ENCODE assay signal across 8 cellular contexts in the genomic region with DNA sequence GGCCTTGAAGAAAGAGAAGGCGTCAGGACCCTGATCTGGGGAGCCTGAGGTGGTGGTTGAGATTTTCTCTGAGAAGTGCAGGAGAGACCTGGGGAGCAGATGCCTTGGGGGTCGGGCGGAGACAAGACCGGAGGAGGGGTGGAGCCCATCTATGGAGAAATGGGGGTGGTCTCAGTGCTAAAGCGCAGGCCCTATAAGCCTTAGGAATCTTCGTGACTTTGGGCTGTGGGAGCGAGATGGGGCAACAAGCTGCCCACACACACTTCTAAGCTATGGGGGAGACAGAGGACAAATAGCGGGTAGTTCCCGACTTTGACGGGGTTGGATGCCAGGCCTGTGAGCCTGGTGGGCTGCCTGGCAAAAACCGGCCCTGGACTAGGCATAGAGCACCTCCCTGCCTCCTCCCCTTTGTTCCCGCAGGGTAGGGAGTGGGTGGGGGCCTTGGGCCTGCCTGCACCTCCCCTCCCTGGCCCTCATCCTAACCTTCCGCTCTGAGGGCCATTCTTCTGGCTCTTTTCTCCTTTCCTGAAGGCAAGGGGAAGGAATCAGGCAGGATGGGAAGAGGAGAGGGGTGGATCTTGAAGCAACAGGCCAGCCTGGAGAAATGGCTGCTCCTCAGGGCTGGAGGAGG. TPM values are rescaled to one million over a fixed set of nuclear protein-coding genes. Genes with fewer than 3 reads are reported as not detected.
DNase-seq lines count a peak whose midpoint lies in the region; ATAC-seq, FAIRE-seq and TF ChIP-seq lines count a peak whose summit lies in the region.

No MANE protein-coding gene starts in this region.

- H3K27me3 Mint-ChIP-seq in astrocyte (ENCODE audit: low read depth, unreplicated experiment) = no peaks in the 10 kb centered on the region

- 21 to 53% (median 40%) methylated on average over 13 of the region's 13 CpGs for WGBS in small intestine, 3 donors

- H3K36me3 ChIP-seq in HUES6 (ENCODE audit: control insufficient read depth, insufficient read depth, low read length) (peaks cover 36% of the 10 kb centered on the region), astrocyte (ENCODE audit: insufficient read depth, low read length) (peaks cover 25% of the 10 kb centered on the region), iPS-15b (ENCODE audit: control insufficient read depth, insufficient read depth, low read length) (peaks cover 11% of the 10 kb centered on the region), small intestine (ENCODE audit: control insufficient read depth in 2 of 2, insufficient read depth in 2 of 2, low read length in 2 of 2) (peaks cover 0 to 8% of the 10 kb centered on the region in 2 donors)

- TF ChIP-seq CTCF in AG09309 (IDR thresholded peaks at IDR 0.05; ENCODE audit: control insufficient read depth, insufficient read depth, low read depth, low read length, missing control alignments) = no peak
- no peak for TF ChIP-seq CTCF in astrocyte (IDR thresholded peaks at IDR 0.05; ENCODE audit: insufficient read depth, low read depth, low read length)

- peaks cover 22% of the 10 kb centered on the region for H3K4me1 Mint-ChIP-seq in astrocyte (ENCODE audit: low read depth, unreplicated experiment)

- peak overlapping the region; percentile 85 for H3K9ac ChIP-seq in HUES6 (ENCODE audit: low read length)
- H3K9ac ChIP-seq in astrocyte (ENCODE audit: low read length) = peak overlapping the region; percentile 91
- H3K9ac ChIP-seq in iPS-15b (ENCODE audit: low read depth, low read length) = peak overlapping the region; percentile 26

- H3K27me3 ChIP-seq in HUES6 (ENCODE audit: control insufficient read depth, insufficient read depth, low read length) = no peaks in the 10 kb centered on the region
- no peaks in the 10 kb centered on the region for H3K27me3 ChIP-seq in astrocyte (ENCODE audit: insufficient read depth, low read length)
- H3K27me3 ChIP-seq in iPS-15b (ENCODE audit: control insufficient read depth, insufficient read depth, low read length) = no peaks in the 10 kb centered on the region
- H3K27me3 ChIP-seq in small intestine (ENCODE audit: control insufficient read depth in 2 of 2, insufficient read depth in 2 of 2, low read length in 2 of 2) = no peaks in the 10 kb centered on the region

- peaks cover 44% of the 10 kb centered on the region for H4K20me1 ChIP-seq in astrocyte (ENCODE audit: insufficient read depth, low read length)

- peak overlapping the region; percentile 95 for H3K4me3 ChIP-seq in AG09309 (ENCODE audit: control insufficient read depth, low read depth, low read length)
- H3K4me3 ChIP-seq in HUES6 (ENCODE audit: low read depth, low read length) = peak overlapping the region; percentile 75
- peak overlapping the region; percentile 78 for H3K4me3 ChIP-seq in astrocyte (ENCODE audit: insufficient read depth, low read depth, low read length)
- peak overlapping the region; percentile 88 for H3K4me3 ChIP-seq in iPS-15b (ENCODE audit: low read depth, low read length)
- peak overlapping the region; percentile 82 to 87 for H3K4me3 ChIP-seq in small intestine (ENCODE audit: low read depth in 1 of 2, low read length in 2 of 2)

- H3K9me3 ChIP-seq in HUES6 (ENCODE audit: control insufficient read depth, insufficient read depth, low read depth, low read length) = no peaks in the 10 kb centered on the region
- H3K9me3 ChIP-seq in astrocyte (ENCODE audit: insufficient read depth, low read depth, low read length) = no peaks in the 10 kb centered on the region
- H3K9me3 ChIP-seq in iPS-15b (ENCODE audit: control insufficient read depth, insufficient read depth, low read length) = no peaks in the 10 kb centered on the region
- no peaks in the 10 kb centered on the region for H3K9me3 ChIP-seq in small intestine (ENCODE audit: control insufficient read depth, low read depth)

- H3K36me3 Mint-ChIP-seq in astrocyte (ENCODE audit: low read depth, unreplicated experiment) = peaks cover 9% of the 10 kb centered on the region

- H3K27ac Mint-ChIP-seq in astrocyte (ENCODE audit: unreplicated experiment) = peak overlapping the region; percentile 90

- H3K9me3 Mint-ChIP-seq in astrocyte (ENCODE audit: unreplicated experiment) = no peaks in the 10 kb centered on the region

- peaks cover 45% of the 10 kb centered on the region for H3K79me2 ChIP-seq in astrocyte (ENCODE audit: insufficient read depth, low read length)

- H3K4me1 ChIP-seq in HUES6 (ENCODE audit: control insufficient read depth, insufficient read depth, low read length) (peaks cover 35% of the 10 kb centered on the region), astrocyte (ENCODE audit: insufficient read depth, low read length) (peaks cover 26% of the 10 kb centered on the region), iPS-15b (ENCODE audit: control insufficient read depth, insufficient read depth, low read length) (peaks cover 5% of the 10 kb centered on the region), small intestine (ENCODE audit: control insufficient read depth in 2 of 2, insufficient read depth in 1 of 2, low read depth in 1 of 2, low read length in 1 of 2) (peaks cover 3 to 4% of the 10 kb centered on the region in 2 donors)

- FAIRE-seq in astrocyte (lab: Jason Lieb, UNC) (no peak), small intestine (lab: Jason Lieb, UNC) (no peak)

- peak overlapping the region; percentile 95 for H3K4me3 Mint-ChIP-seq in astrocyte (ENCODE audit: unreplicated experiment)

- peak overlapping the region; percentile 46 for H2AFZ ChIP-seq in astrocyte (ENCODE audit: low read depth, low read length)

- H3K4me2 ChIP-seq in astrocyte (ENCODE audit: low read length) = peak overlapping the region; percentile 98

- no peak for ATAC-seq in HG03520 (IDR thresholded peaks at IDR 0.05; ENCODE audit: unreplicated experiment)
- ATAC-seq in GM19452 (IDR thresholded peaks at IDR 0.05; ENCODE audit: unreplicated experiment) = no peak

- no peak for DNase-seq in AG09309 (ENCODE audit: low read depth)
- DNase-seq in astrocyte (ENCODE audit: low read depth) = peak; percentile 16
- DNase-seq in small intestine = no peak
- no peak for DNase-seq in NCI-H2171 treated with DMSO at 0.1 percent for 48 hours (lab: John Stamatoyannopoulos, UW)

- 0 out of 2 replicates have a peak overlapping the region, but pooled peaks have one; percentile 76 for H3K27ac ChIP-seq in HUES6 (ENCODE audit: low read depth, low read length)
- H3K27ac ChIP-seq in astrocyte (ENCODE audit: low read depth, low read length) = peak overlapping the region; percentile 60
- peak overlapping the region; percentile 45 to 86 for H3K27ac ChIP-seq in small intestine (ENCODE audit: low read depth in 1 of 2, low read length in 1 of 2)

RNA-seq across cellular contexts. Expression of gene NISCH, which starts 0.9 kb away (rescaled TPM):
- total RNA-seq in astrocyte = 118 TPM in 2 replicates
- 10 to 100 TPM; 25.9 to 29.1 (median 26.6) TPM for polyA plus RNA-seq in small intestine

RNA-seq across cellular contexts. Expression of gene TNNC1, which starts 2.4 kb away (rescaled TPM):
- total RNA-seq in astrocyte = 5.4 and 12.4 TPM in 2 replicates
- 100 to 1,000 TPM in 1 of 3 donors, 1 to 10 TPM in 1, under 1 TPM in 1; 0.79 to 110 (median 9.6) TPM for polyA plus RNA-seq in small intestine

RNA-seq across cellular contexts. Expression of gene SEMA3G, which starts 11.4 kb away (rescaled TPM):
- 0.09 and 0.26 TPM in 2 replicates for total RNA-seq in astrocyte
- polyA plus RNA-seq in small intestine = 10 to 100 TPM in 1 of 3 donors, 1 to 10 TPM in 1, under 1 TPM in 1; 0.67 to 30.4 (median 2.2) TPM

RNA-seq across cellular contexts. Expression of gene STAB1, which starts 38.9 kb away (rescaled TPM):
- 0.39 TPM in 1 of 2 replicates, not detected in the other for total RNA-seq in astrocyte
- 10 to 100 TPM in 1 of 3 donors, 1 to 10 TPM in 2; 2.0 to 72.1 (median 9.5) TPM for polyA plus RNA-seq in small intestine

RNA-seq across cellular contexts. Expression of gene PHF7, which starts 45.8 kb away (rescaled TPM):
- total RNA-seq in astrocyte = 3.9 and 4.8 TPM in 2 replicates
- polyA plus RNA-seq in small intestine = 10 to 100 TPM in 1 of 3 donors, 1 to 10 TPM in 2; 6.8 to 11.6 (median 8.9) TPM

Comparison
In these comparisons a context has a peak if more than half of its experiments do, and no peak if none do; other contexts are left out.
1. H3K9ac ChIP-seq: peak in every context shown above with its lines; median percentile 91 in astrocyte; 85 in HUES6; 26 in iPS-15b.